ENCODE assay signal across 7 cellular contexts in genomic region chr7:74365320-74366022, GRCh38.
DNase-seq lines count a peak whose midpoint lies in the region; ATAC-seq, FAIRE-seq and TF ChIP-seq lines count a peak whose summit lies in the region.

No MANE protein-coding gene starts in this region.

- peaks cover 0 to 2% (median 0%) of the 10 kb centered on the region in 8 donors for H3K9me3 Mint-ChIP-seq in CD4-positive, alpha-beta memory T cell

- H3K9me3 ChIP-seq in CD4-positive, alpha-beta memory T cell (ENCODE audit: control insufficient read depth in 1 of 2, low read length in 2 of 2) = no peaks in the 10 kb centered on the region

- no peaks in the 10 kb centered on the region for H3K4me1 Mint-ChIP-seq in CD4-positive, alpha-beta memory T cell

- no peak for ATAC-seq in HG02678 (IDR thresholded peaks at IDR 0.05; ENCODE audit: unreplicated experiment)
- no peak for ATAC-seq in GM21515 (IDR thresholded peaks at IDR 0.05; ENCODE audit: unreplicated experiment)

- no peak overlapping the region for H3K4me3 Mint-ChIP-seq in CD4-positive, alpha-beta memory T cell

- intact Hi-C loops in posterior vena cava (cut with DNase I) = no loop called here
- intact Hi-C loops in CD4-positive, alpha-beta memory T cell (cut with micrococcal nuclease) = no loop called here

- no peaks in the 10 kb centered on the region for H3K4me1 ChIP-seq in CD4-positive, alpha-beta memory T cell (ENCODE audit: insufficient read depth, low read length)

- CTCF ChIA-PET in CD4-positive, alpha-beta memory T cell (lab: Charles Lee; ENCODE audit: partially characterized antibody) = no interaction called here

- no peak for FAIRE-seq in frontal cortex (lab: Jason Lieb, UNC)

- DNase-seq in RPMI8226 (peak; percentile 82), frontal cortex (ENCODE audit: low spot score in 2 of 2) (peak; percentile 81 to 88), posterior vena cava (ENCODE audit: low spot score) (peak; percentile 90)
- DNase-seq in CD4-positive, alpha-beta memory T cell = no peak

- H3K27me3 Mint-ChIP-seq in CD4-positive, alpha-beta memory T cell = peaks cover 0 to 3% of the 10 kb centered on the region in 2 donors

- no peaks in the 10 kb centered on the region for H3K27me3 ChIP-seq in CD4-positive, alpha-beta memory T cell (ENCODE audit: insufficient read depth, low read length)

- POLR2A ChIA-PET in CD4-positive, alpha-beta memory T cell (lab: Charles Lee; ENCODE audit: partially characterized antibody) = no interaction called here

- TF ChIP-seq RAD21 in Ishikawa (IDR thresholded peaks at IDR 0.05; ENCODE audit: low read depth) = no peak

- H3K27ac ChIP-seq in CD4-positive, alpha-beta memory T cell (ENCODE audit: low read depth, low read length) = no peak overlapping the region

- no peak for TF ChIP-seq EP300 in Ishikawa (IDR thresholded peaks at IDR 0.05; ENCODE audit: borderline replicate concordance)

- H3K36me3 Mint-ChIP-seq in CD4-positive, alpha-beta memory T cell = no peaks in the 10 kb centered on the region

- H3K27ac Mint-ChIP-seq in CD4-positive, alpha-beta memory T cell = peak overlapping the region in 1 of 7 donors; percentile 35

- no peaks in the 10 kb centered on the region for H3K36me3 ChIP-seq in CD4-positive, alpha-beta memory T cell (ENCODE audit: insufficient read depth, low read length)

- H3K4me3 ChIP-seq in CD4-positive, alpha-beta memory T cell (ENCODE audit: low read length in 2 of 2) = no peak overlapping the region

TF ChIP-seq in Ishikawa, 13 proteins besides CTCF, POLR2A, EP300 and RAD21:
- TF ChIP-seq CEBPB (IDR thresholded peaks at IDR 0.05) = no peak
- TF ChIP-seq, protein P1, sequence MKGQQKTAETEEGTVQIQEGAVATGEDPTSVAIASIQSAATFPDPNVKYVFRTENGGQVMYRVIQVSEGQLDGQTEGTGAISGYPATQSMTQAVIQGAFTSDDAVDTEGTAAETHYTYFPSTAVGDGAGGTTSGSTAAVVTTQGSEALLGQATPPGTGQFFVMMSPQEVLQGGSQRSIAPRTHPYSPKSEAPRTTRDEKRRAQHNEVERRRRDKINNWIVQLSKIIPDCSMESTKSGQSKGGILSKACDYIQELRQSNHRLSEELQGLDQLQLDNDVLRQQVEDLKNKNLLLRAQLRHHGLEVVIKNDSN (IDR thresholded peaks at IDR 0.05) = peak; percentile 43; the same call in 1 of the 2 replicates

Comparison
In these comparisons a context has a peak if more than half of its experiments do, and no peak if none do; other contexts are left out.
1. DNase-seq: peak in RPMI8226 (single experiment), frontal cortex (2 of 2) and posterior vena cava (single experiment); none in CD4-positive, alpha-beta memory T cell (0 of 5).